2 cellular contexts compared by ENCODE assay signal in the genomic region with DNA sequence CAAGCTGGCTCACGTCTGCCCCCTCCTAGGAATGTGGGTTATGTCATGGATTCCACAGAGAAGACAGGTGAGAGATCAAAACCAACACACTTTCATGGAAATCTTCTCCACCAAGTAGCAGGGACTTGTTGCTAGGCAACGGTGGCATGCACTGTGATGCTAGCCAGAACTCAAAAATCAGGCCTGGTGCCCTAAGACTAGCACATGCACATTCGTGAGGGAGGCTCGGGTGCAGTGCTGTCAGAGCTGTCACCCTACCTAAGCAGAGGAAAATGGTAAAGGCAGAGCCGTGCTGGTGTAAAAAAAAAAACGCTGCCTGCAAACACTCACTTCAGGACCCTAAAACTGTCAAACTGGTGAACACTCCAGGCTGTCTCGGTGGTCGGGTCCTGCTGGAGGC. TPM values are rescaled to one million over a fixed set of nuclear protein-coding genes. Genes with fewer than 3 reads are reported as not detected.
"Had no signal": no experiment of that assay in that cellular context is flagged by ENCODE, and none has a peak within 500 bp of the region (broad histone marks: within the 10 kb centered on the region; RNA-seq: fewer than 3 reads in every experiment).

No MANE protein-coding gene starts in this region.

RNA-seq across cellular contexts. Expression of a gene that starts 52.2 kb away (rescaled TPM):
- total RNA-seq: G401, GM12878 had no signal
